In genomic region chr11:104898685-104899013, GRCh38 we compare ENCODE assay signal across 11 cellular contexts. TPM values are rescaled to one million over a fixed set of nuclear protein-coding genes. Genes with fewer than 3 reads are reported as not detected.
DNase-seq lines count a peak whose midpoint lies in the region; ATAC-seq and TF ChIP-seq lines count a peak whose summit lies in the region.
"Had no signal": no experiment of that assay in that cellular context is flagged by ENCODE, and none has a peak within 500 bp of the region (broad histone marks: within the 10 kb centered on the region; RNA-seq: fewer than 3 reads in every experiment).

No MANE protein-coding gene starts in this region.

- no peaks in the 10 kb centered on the region for H3K9me3 Mint-ChIP-seq in activated B cell treated with CpG ODN at 0.5 μM for 24 hours
- no peaks in the 10 kb centered on the region for H3K9me3 Mint-ChIP-seq in Caco-2 (ENCODE audit: unreplicated experiment)
- H3K9me3 Mint-ChIP-seq: HFFc6 had no signal

- peaks cover 32% of the 10 kb centered on the region for H3K4me1 Mint-ChIP-seq in activated B cell treated with CpG ODN at 0.5 μM for 24 hours
- no peaks in the 10 kb centered on the region for H3K4me1 Mint-ChIP-seq in Caco-2 (ENCODE audit: low read depth, unreplicated experiment)

- H3K4me3 ChIP-seq in heart right ventricle (peak overlapping the region in 7 of 10 donors; percentile 28 to 53 (median 43)), gastrocnemius medialis (peak overlapping the region; percentile 25 to 43 (median 32)), Caco-2 (ENCODE audit: low read depth, low read length) (no peak overlapping the region)
- H3K4me3 ChIP-seq: cardiac muscle cell had no signal

- in situ Hi-C loops in gastrocnemius medialis (cut with MboI; ENCODE audit: low sequenced_read_pairs in 4 of 4), result no loop called here

- H3K27me3 ChIP-seq in heart right ventricle, result no peaks in the 10 kb centered on the region
- H3K27me3 ChIP-seq in gastrocnemius medialis, result no peaks in the 10 kb centered on the region
- H3K27me3 ChIP-seq in Caco-2 (replicated peaks; ENCODE audit: control insufficient read depth, insufficient read depth, low read length), result no peaks in the 10 kb centered on the region
- H3K27me3 ChIP-seq: cardiac muscle cell had no signal

- whole genome bisulfite sequencing in heart right ventricle, 2 donors, result 33 to 47% methylated on average over 1 of the region's 1 CpG

- H3K27ac ChIP-seq in heart right ventricle, result peak overlapping the region; percentile 26 to 83 (median 73)
- peak overlapping the region; percentile 25 to 69 (median 54) for H3K27ac ChIP-seq in gastrocnemius medialis
- H3K27ac ChIP-seq: cardiac muscle cell had no signal

- peak; percentile 16 for ATAC-seq in GM19025 (IDR thresholded peaks at IDR 0.05; ENCODE audit: low read depth, unreplicated experiment)
- ATAC-seq in activated B cell treated with CpG ODN at 0.5 μM for 24 hours (ENCODE audit: low read depth), result no peak
- peak in 7 of 8 donors; percentile 46 to 70 (median 60) for ATAC-seq in heart right ventricle
- ATAC-seq in gastrocnemius medialis, result peak; percentile 55 to 56

- BruUV-seq in Caco-2 (replicated peaks; lab: Mats Ljungman, UMichigan), result no TSS peak

- peak in 1 of 2 donors; percentile 7 for TF ChIP-seq POLR2A in gastrocnemius medialis (IDR thresholded peaks at IDR 0.05)

- H3K27ac Mint-ChIP-seq in activated B cell treated with CpG ODN at 0.5 μM for 24 hours (peak overlapping the region; percentile 42), Caco-2 (ENCODE audit: unreplicated experiment) (no peak overlapping the region)
- H3K27ac Mint-ChIP-seq: HFFc6 had no signal

- no peak for DNase-seq in activated B cell treated with CpG ODN at 0.5 μM for 24 hours
- DNase-seq in heart right ventricle, result no peak
- no peak for DNase-seq in gastrocnemius medialis
- no peak for DNase-seq in NCI-H82 treated with DMSO at 0.1 percent for 48 hours (lab: John Stamatoyannopoulos, UW; ENCODE audit: unreplicated experiment)
- DNase-seq in OCI-M1 (lab: John Stamatoyannopoulos, UW), result no peak
- DNase-seq in HK-2 (ENCODE audit: unreplicated experiment), result no peak
- DNase-seq in Caco-2, result no peak
- DNase-seq: HFFc6, NCI-H1930 had no signal

- H3K9me3 ChIP-seq in heart right ventricle (no peaks in the 10 kb centered on the region), gastrocnemius medialis (no peaks in the 10 kb centered on the region), Caco-2 (no peaks in the 10 kb centered on the region)

- intact Hi-C loops in activated B cell treated with CpG ODN at 0.5 μM for 24 hours (cut with micrococcal nuclease) (loop anchor here (1.0 to 2.0 kb wide), 3 partner anchors 18 to 39 kb away; no protein-coding TSS in a partner anchor), heart right ventricle (cut with DNase I) (no loop called here), gastrocnemius medialis (cut with DNase I; ENCODE audit: low total_unique reads) (no loop called here), Caco-2 (cut with micrococcal nuclease; ENCODE audit: unreplicated experiment) (no loop called here)

- no peaks in the 10 kb centered on the region for H3K27me3 Mint-ChIP-seq in activated B cell treated with CpG ODN at 0.5 μM for 24 hours
- H3K27me3 Mint-ChIP-seq in Caco-2 (ENCODE audit: insufficient read depth, unreplicated experiment), result peaks cover 3% of the 10 kb centered on the region

- CTCF ChIA-PET in activated B cell treated with CpG ODN at 0.5 μM for 24 hours (lab: Charles Lee) (no interaction called here), Caco-2 (lab: Charles Lee) (no interaction called here)

- H3K4me1 ChIP-seq in heart right ventricle, result peaks cover 0 to 29% (median 6%) of the 10 kb centered on the region in 9 donors
- H3K4me1 ChIP-seq in gastrocnemius medialis, result peaks cover 0 to 6% of the 10 kb centered on the region in 2 donors
- H3K4me1 ChIP-seq in Caco-2, result no peaks in the 10 kb centered on the region

- TF ChIP-seq CTCF in activated B cell treated with CpG ODN at 0.5 μM for 24 hours (IDR thresholded peaks at IDR 0.05) (no peak), heart right ventricle (IDR thresholded peaks at IDR 0.05) (no peak), gastrocnemius medialis (IDR thresholded peaks at IDR 0.05 in 4 of 5, conservative IDR thresholded peaks at IDR 0.05 in 1 of 5) (no peak), Caco-2 (IDR thresholded peaks at IDR 0.05; ENCODE audit: insufficient read depth in 1 of 2, low read depth in 1 of 2, low read length in 1 of 2, severe bottlenecking in 1 of 2, unreplicated experiment in 1 of 2) (no peak)

- H3K36me3 Mint-ChIP-seq in activated B cell treated with CpG ODN at 0.5 μM for 24 hours (ENCODE audit: low read depth) (no peaks in the 10 kb centered on the region), Caco-2 (ENCODE audit: insufficient read depth, unreplicated experiment) (no peaks in the 10 kb centered on the region)

- POLR2A ChIA-PET in activated B cell treated with CpG ODN at 0.5 μM for 24 hours (lab: Charles Lee) (no interaction called here), Caco-2 (lab: Charles Lee) (no interaction called here)

- peak overlapping the region; percentile 54 for H3K4me3 Mint-ChIP-seq in activated B cell treated with CpG ODN at 0.5 μM for 24 hours
- H3K4me3 Mint-ChIP-seq in Caco-2 (ENCODE audit: unreplicated experiment), result no peak overlapping the region
- H3K4me3 Mint-ChIP-seq: HFFc6 had no signal

- no peaks in the 10 kb centered on the region for H3K36me3 ChIP-seq in heart right ventricle
- H3K36me3 ChIP-seq in gastrocnemius medialis, result no peaks in the 10 kb centered on the region
- no peaks in the 10 kb centered on the region for H3K36me3 ChIP-seq in Caco-2 (ENCODE audit: control insufficient read depth, insufficient read depth, low read length)
- H3K36me3 ChIP-seq: cardiac muscle cell had no signal

RNA-seq across cellular contexts. Expression of gene CASP12, which starts 0.4 kb away (rescaled TPM):
- not detected in 2 replicates for total RNA-seq in activated B cell treated with CpG ODN at 0.5 μM for 24 hours
- total RNA-seq in heart right ventricle, result under 1 TPM in 4 of 10 donors, not detected in 6; 0.30 to 0.46 (median 0.37) TPM
- under 1 TPM; 0.06 to 0.22 TPM for polyA plus RNA-seq in heart right ventricle
- under 1 TPM in 3 of 4 donors, not detected in 1; 0.39 to 0.86 (median 0.49) TPM for total RNA-seq in gastrocnemius medialis
- not detected in 2 replicates for total RNA-seq in Caco-2 (2022)
- total RNA-seq: cardiac muscle cell, HFFc6 had no signal
